ENCODE assay signal across 17 cellular contexts in genomic region chrX:107773906-107774435, GRCh38. TPM values are rescaled to one million over a fixed set of nuclear protein-coding genes. Genes with fewer than 3 reads are reported as not detected.
DNase-seq lines count a peak whose midpoint lies in the region; ATAC-seq, FAIRE-seq and TF ChIP-seq lines count a peak whose summit lies in the region.
"Had no signal": no experiment of that assay in that cellular context is flagged by ENCODE, and none has a peak within 500 bp of the region (broad histone marks: within the 10 kb centered on the region; RNA-seq: fewer than 3 reads in every experiment).

No MANE protein-coding gene starts in this region.

- H3K56ac ChIP-seq in H1 (replicated peaks; ENCODE audit: insufficient read length, low read depth, low read length), result no peak overlapping the region

- peaks cover 4% of the 10 kb centered on the region; the same call in 1 of the 2 replicates for H3K23me2 ChIP-seq in H1 (ENCODE audit: low read depth, low read length)

- no peaks in the 10 kb centered on the region for H3K79me2 ChIP-seq in H1 (ENCODE audit: control insufficient read depth in 1 of 2, insufficient read depth in 2 of 2, low read length in 2 of 2)

- H3K36me3 ChIP-seq in H1 (ENCODE audit: control insufficient read depth in 2 of 4, insufficient read depth in 4 of 4, low read length in 3 of 4), result no peaks in the 10 kb centered on the region
- no peaks in the 10 kb centered on the region for H3K36me3 ChIP-seq in thymus (ENCODE audit: control insufficient read depth, insufficient read depth)

- CTCF ChIA-PET in RWPE1 (lab: Yijun Ruan, JAX), result no interaction called here
- CTCF ChIA-PET in H1 (lab: Charles Lee; ENCODE audit: partially characterized antibody), result interaction anchor here (1.5 to 10.8 kb wide), 6 partner anchors 16 to 112 kb away, joined by 4 to 209 read pairs (median 14); no protein-coding TSS in a partner anchor

- 33% methylated on average over 8 of the region's 9 CpGs; no CpG with 5 or more reads in 1 of the 2 experiments for WGBS in H1 (ENCODE audit: extremely low coverage in 1 of 2, insufficient coverage in 1 of 2, insufficient read length in 1 of 2, insufficient replicate concordance in 2 of 2, low coverage in 1 of 2, low lambda C conversion rate in 2 of 2, missing lambda C conversion rate in 1 of 2), 2 experiments
- 97% methylated on average over 9 of the region's 9 CpGs for WGBS in thymus

- H3K4me3 ChIP-seq in H1 (ENCODE audit: extremely low read depth in 1 of 4, insufficient read depth in 2 of 4, low read depth in 3 of 4, low read length in 4 of 4), result peak overlapping the region in 1 of 4 experiments; percentile 35; a peak in 1 of 8 replicates
- peak overlapping the region; percentile 66 for H3K4me3 ChIP-seq in thymus (ENCODE audit: low read length)

- TF ChIP-seq POLR2A in H1 (IDR thresholded peaks at IDR 0.05; ENCODE audit: control extremely low read depth in 1 of 2, low read depth in 2 of 2, low read length in 2 of 2), result no peak

- H4K8ac ChIP-seq in H1 (ENCODE audit: extremely low read depth, insufficient read depth, low read length), result no peak overlapping the region

- no peak overlapping the region for H2AFZ ChIP-seq in H1 (ENCODE audit: low read length)

- FAIRE-seq in H1 (lab: Jason Lieb, UNC), result no peak

- H2BK5ac ChIP-seq in H1 (ENCODE audit: low read depth, low read length), result no peak overlapping the region

- peak overlapping the region; percentile 13 to 44; a peak in 1 of 4 replicates for H3K4me2 ChIP-seq in H1 (ENCODE audit: insufficient read depth in 1 of 2, low read depth in 2 of 2, low read length in 2 of 2)

- POLR2A ChIA-PET in RWPE1 (lab: Yijun Ruan, JAX; ENCODE audit: low non-redundant PET) (no interaction called here), H1 (lab: Charles Lee; ENCODE audit: partially characterized antibody) (interaction anchor here (1.1 to 3.1 kb wide), 3 partner anchors 23 to 121 kb away, joined by 3 to 21 read pairs (median 4); no protein-coding TSS in a partner anchor)
- POLR2A ChIA-PET in naive thymus-derived CD8-positive, alpha-beta T cell (lab: Charles Lee), result interaction anchor here (1.7 to 4.6 kb wide), 6 partner anchors 33 to 145 kb away, joined by 7 to 90 read pairs (median 38); partner anchors contain the start of gene PRPS1

- H3K27ac Mint-ChIP-seq in naive thymus-derived CD8-positive, alpha-beta T cell, result peak overlapping the region in 9 of 10 donors; percentile 23 to 96 (median 69)
- H3K27ac Mint-ChIP-seq: activated T-helper 2 cell treated with anti-CD3 and anti-CD28 coated beads, Interferon-gamma antibody, Interleukin-2, Interleukin-4, amounts not matched to agents 10 μg/mL and 5 μg/mL and 100 μg/mL, durations not matched to agents 14 hours and 24 hours and 36 hours; stimulated activated naive CD8-positive, alpha-beta T cell treated with anti-CD3 and anti-CD28 coated beads, Interleukin-15, amount 100 ng/mL, for 72 hours had no signal

- H4K91ac ChIP-seq in H1 (replicated peaks; ENCODE audit: insufficient read length, low read length), result no peak overlapping the region

- peaks cover 0 to 10% (median 8%) of the 10 kb centered on the region in 4 experiments for H3K4me1 ChIP-seq in H1 (replicated peaks in 1 of 4; ENCODE audit: control insufficient read depth in 3 of 4, insufficient read depth in 4 of 4, low read length in 3 of 4)
- H3K4me1 ChIP-seq in thymus (ENCODE audit: control insufficient read depth, insufficient read depth, low read length), result no peaks in the 10 kb centered on the region
- H3K4me1 ChIP-seq: Caco-2 had no signal

- H3K27ac ChIP-seq in RWPE1, result peak overlapping the region; percentile 95
- H3K27ac ChIP-seq in H1 (ENCODE audit: low read depth, low read length), result no peak overlapping the region
- H3K27ac ChIP-seq in thymus (ENCODE audit: low read depth), result no peak overlapping the region

- no peaks in the 10 kb centered on the region for H3K79me1 ChIP-seq in H1 (ENCODE audit: low read depth, low read length)

- H3K9ac ChIP-seq in H1 (replicated peaks in 1 of 4; ENCODE audit: extremely low read depth in 1 of 4, low read depth in 3 of 4, low read length in 3 of 4), result no peak overlapping the region

- H2AK5ac ChIP-seq in H1 (ENCODE audit: low read depth, low read length), result no peak overlapping the region

- 0 out of 2 replicates have a peak overlapping the region, but pooled peaks have one; percentile 33 for H2BK12ac ChIP-seq in H1 (ENCODE audit: low read depth, low read length)

- H4K5ac ChIP-seq in H1 (ENCODE audit: insufficient read length, low read depth, low read length), result no peak overlapping the region

- H2BK120ac ChIP-seq in H1 (replicated peaks; ENCODE audit: low read depth, low read length), result no peak overlapping the region

- H3K23ac ChIP-seq in H1 (ENCODE audit: insufficient read length), result no peak overlapping the region

- H3K4me1 Mint-ChIP-seq in naive thymus-derived CD8-positive, alpha-beta T cell, result peaks cover 15 to 43% (median 26%) of the 10 kb centered on the region in 4 donors

- H3K27me3 ChIP-seq in H1 (replicated peaks in 1 of 4; ENCODE audit: control insufficient read depth in 3 of 4, extremely low read depth in 1 of 4, insufficient read depth in 3 of 4, low read length in 3 of 4) (peaks cover 20 to 39% (median 32%) of the 10 kb centered on the region in 4 experiments), thymus (ENCODE audit: control insufficient read depth, insufficient read depth) (no peaks in the 10 kb centered on the region)

- H4K20me1 ChIP-seq in H1 (replicated peaks in 1 of 2; ENCODE audit: control insufficient read depth in 1 of 2, insufficient read depth in 2 of 2, low read length in 2 of 2), result no peaks in the 10 kb centered on the region

- H2BK15ac ChIP-seq in H1 (ENCODE audit: low read length), result no peak overlapping the region

- H3K36me3 Mint-ChIP-seq in naive thymus-derived CD8-positive, alpha-beta T cell, result peaks cover 0 to 15% (median 0%) of the 10 kb centered on the region in 3 donors

- TF ChIP-seq RAD21 in H1 (IDR thresholded peaks at IDR 0.05 in 1 of 2, conservative IDR thresholded peaks at IDR 0.05 in 1 of 2; ENCODE audit: low read depth in 2 of 2, low read length in 2 of 2), result no peak

- H3K4me3 Mint-ChIP-seq in naive thymus-derived CD8-positive, alpha-beta T cell, result peak overlapping the region in 9 of 10 donors; percentile 52 to 96 (median 88)

- H3K9me3 ChIP-seq in H1 (ENCODE audit: insufficient read depth in 2 of 2, low read depth in 1 of 2, low read length in 1 of 2) (no peaks in the 10 kb centered on the region), thymus (ENCODE audit: control insufficient read depth) (no peaks in the 10 kb centered on the region)
- H3K9me3 ChIP-seq: Caco-2 had no signal

- H3K9me3 Mint-ChIP-seq in naive thymus-derived CD8-positive, alpha-beta T cell, result no peaks in the 10 kb centered on the region
- H3K9me3 Mint-ChIP-seq: activated T-helper 2 cell treated with anti-CD3 and anti-CD28 coated beads, Interferon-gamma antibody, Interleukin-2, Interleukin-4, amounts not matched to agents 10 μg/mL and 5 μg/mL and 100 μg/mL, durations not matched to agents 14 hours and 24 hours and 36 hours; stimulated activated naive CD8-positive, alpha-beta T cell treated with anti-CD3 and anti-CD28 coated beads, Interleukin-15, amount 100 ng/mL, for 72 hours had no signal

- DNase-seq in RWPE1 (ENCODE audit: low spot score), result no peak
- no peak for DNase-seq in H1 (ENCODE audit: low read depth in 1 of 2, low spot score in 2 of 2)
- DNase-seq in naive thymus-derived CD8-positive, alpha-beta T cell, result no peak
- no peak for DNase-seq in SW 1271 (lab: John Stamatoyannopoulos, UW)
- DNase-seq in stimulated activated CD4-positive, alpha-beta T cell treated with anti-CD3 and anti-CD28 coated beads, Interleukin-4, amount 100 ng/mL, for 24 hours, result no peak
- DNase-seq: activated CD4-positive, alpha-beta T cell treated with anti-CD3 and anti-CD28 coated beads for 48 hours; Caco-2; cerebellar nuclear complex; foreskin fibroblast; NCI-H2081 treated with DMSO at 0.1 percent for 48 hours; NK-92 treated with Interleukin-12 subunit alpha and Interleukin-12 subunit beta, amount 100 ng/mL, for 24 hours; stimulated activated naive CD8-positive, alpha-beta T cell treated with anti-CD3 and anti-CD28 coated beads, Interleukin-15, amount 100 ng/mL, for 72 hours had no signal

- no peak overlapping the region for H3K18ac ChIP-seq in H1 (ENCODE audit: extremely low read depth, low read length)

- TF ChIP-seq CTCF in RWPE1 (conservative IDR thresholded peaks at IDR 0.05; ENCODE audit: low read depth), result no peak
- TF ChIP-seq CTCF in H1 (IDR thresholded peaks at IDR 0.05; ENCODE audit: control extremely low read depth in 1 of 3, insufficient read depth in 1 of 3, low read depth in 1 of 3, low read length in 3 of 3), result no peak

- ATAC-seq in naive thymus-derived CD8-positive, alpha-beta T cell, result no peak
- ATAC-seq in HG02798 (IDR thresholded peaks at IDR 0.05; ENCODE audit: poor library complexity, unreplicated experiment), result no peak
- ATAC-seq: stimulated activated naive CD8-positive, alpha-beta T cell treated with anti-CD3 and anti-CD28 coated beads, Interleukin-15, amount 100 ng/mL, for 72 hours had no signal

- TF ChIP-seq EP300 in H1 (IDR thresholded peaks at IDR 0.05; ENCODE audit: borderline replicate concordance in 1 of 2, low read depth in 2 of 2, low read length in 2 of 2), result no peak

- no peak overlapping the region for H3K14ac ChIP-seq in H1 (ENCODE audit: insufficient read length)

- no peaks in the 10 kb centered on the region for H3K27me3 Mint-ChIP-seq in naive thymus-derived CD8-positive, alpha-beta T cell
- H3K27me3 Mint-ChIP-seq: stimulated activated naive CD8-positive, alpha-beta T cell treated with anti-CD3 and anti-CD28 coated beads, Interleukin-15, amount 100 ng/mL, for 72 hours had no signal

- no peak overlapping the region for H2BK20ac ChIP-seq in H1 (ENCODE audit: low read length)

- no peak overlapping the region for H3K4ac ChIP-seq in H1 (replicated peaks; ENCODE audit: insufficient read length, low read depth, low read length)

RNA-seq across cellular contexts. Expression of gene TSC22D3, which starts 1.6 kb away (rescaled TPM):
- total RNA-seq in H1 (2021; fragmentation: NEBNext Ultra II Directional; extraction: Animal tissue kit (Norgen Biotek cat#: 25700)), result 7.6 TPM in 2 replicates
- polyA plus RNA-seq in H1 (2011; rRNA removed) (12.9 and 19.1 TPM in 2 replicates), thymus (873 TPM)
- polyA plus RNA-seq in H1 (2011; cell fraction: cytosol; rRNA removed), result 24.8 TPM
- 38.1 TPM for polyA plus RNA-seq in H1 (2011; cell fraction: nucleus; rRNA removed)
- polyA plus RNA-seq in H1 (2012, experiment 1 of 2), result 7.3 to 10.6 TPM (median 8.5 TPM) in 4 replicates
- polyA plus RNA-seq in H1 (2012, experiment 2 of 2), result 4.2 TPM
- 7.2 TPM for polyA plus RNA-seq in H1 (2013, experiment 1 of 2)
- 7.5 TPM for polyA plus RNA-seq in H1 (2013, experiment 2 of 2)
- polyA minus RNA-seq in H1 (2011; rRNA and poly(A)+ RNA removed), result 8.6 and 11.4 TPM in 2 replicates
- 11.3 TPM for polyA minus RNA-seq in H1 (2011; cell fraction: cytosol; rRNA and poly(A)+ RNA removed)
- polyA minus RNA-seq in H1 (2011; cell fraction: nucleus; rRNA and poly(A)+ RNA removed), result 26.9 TPM
- total RNA-seq in naive thymus-derived CD8-positive, alpha-beta T cell, result 100 to 1,000 TPM; 196 to 214 TPM
- 100 to 1,000 TPM; 437 to 997 (median 737) TPM for polyA plus RNA-seq in naive thymus-derived CD8-positive, alpha-beta T cell

RNA-seq across cellular contexts. Expression of gene NCBP2L, which starts 3.6 kb away (rescaled TPM):
- not detected in 2 replicates for total RNA-seq in H1 (2021; fragmentation: NEBNext Ultra II Directional; extraction: Animal tissue kit (Norgen Biotek cat#: 25700))
- polyA plus RNA-seq in H1 (2011; rRNA removed) (not detected in 2 replicates), thymus (0.21 TPM)
- polyA plus RNA-seq in H1 (2011; cell fraction: cytosol; rRNA removed), result not detected
- not detected for polyA plus RNA-seq in H1 (2011; cell fraction: nucleus; rRNA removed)
- not detected in 4 replicates for polyA plus RNA-seq in H1 (2012, experiment 1 of 2)
- polyA plus RNA-seq in H1 (2012, experiment 2 of 2), result not detected
- polyA plus RNA-seq in H1 (2013, experiment 1 of 2), result not detected
- polyA plus RNA-seq in H1 (2013, experiment 2 of 2), result not detected
- not detected in 2 replicates for polyA minus RNA-seq in H1 (2011; rRNA and poly(A)+ RNA removed)
- polyA minus RNA-seq in H1 (2011; cell fraction: cytosol; rRNA and poly(A)+ RNA removed), result not detected
- not detected for polyA minus RNA-seq in H1 (2011; cell fraction: nucleus; rRNA and poly(A)+ RNA removed)
- not detected for total RNA-seq in naive thymus-derived CD8-positive, alpha-beta T cell
- under 1 TPM in 2 of 3 donors, not detected in 1; 0.17 to 0.21 TPM for polyA plus RNA-seq in naive thymus-derived CD8-positive, alpha-beta T cell
- total RNA-seq: activated T-helper 2 cell treated with anti-CD3 and anti-CD28 coated beads, Interferon-gamma antibody, Interleukin-2, Interleukin-4, amounts not matched to agents 10 μg/mL and 5 μg/mL and 100 μg/mL, durations not matched to agents 14 hours and 24 hours and 36 hours; Caco-2; kidney epithelial cell; osteoblast had no signal

RNA-seq across cellular contexts. Expression of gene MID2, which starts 51.7 kb away (rescaled TPM):
- 1.6 and 1.7 TPM in 2 replicates for total RNA-seq in H1 (2021; fragmentation: NEBNext Ultra II Directional; extraction: Animal tissue kit (Norgen Biotek cat#: 25700))
- polyA plus RNA-seq in H1 (2011; rRNA removed), result 0.98 and 1.3 TPM in 2 replicates
- polyA plus RNA-seq in H1 (2011; cell fraction: cytosol; rRNA removed), result 0.90 TPM
- 1.5 TPM for polyA plus RNA-seq in H1 (2011; cell fraction: nucleus; rRNA removed)
- polyA plus RNA-seq in H1 (2012, experiment 1 of 2), result 0.66 to 1.5 TPM (median 1.0 TPM) in 4 replicates
- polyA plus RNA-seq in H1 (2012, experiment 2 of 2), result 0.25 TPM
- polyA plus RNA-seq in H1 (2013, experiment 1 of 2), result 0.59 TPM
- 0.53 TPM for polyA plus RNA-seq in H1 (2013, experiment 2 of 2)
- 5.5 and 9.0 TPM in 2 replicates for polyA minus RNA-seq in H1 (2011; rRNA and poly(A)+ RNA removed)
- 2.6 TPM for polyA minus RNA-seq in H1 (2011; cell fraction: cytosol; rRNA and poly(A)+ RNA removed)
- polyA minus RNA-seq in H1 (2011; cell fraction: nucleus; rRNA and poly(A)+ RNA removed), result 5.0 TPM
- total RNA-seq in naive thymus-derived CD8-positive, alpha-beta T cell, result 10 to 100 TPM; 19.3 to 20.5 TPM
- 10 to 100 TPM in 1 of 3 donors, 1 to 10 TPM in 2; 5.8 to 12.3 (median 7.1) TPM for polyA plus RNA-seq in naive thymus-derived CD8-positive, alpha-beta T cell
- 1.4 TPM for polyA plus RNA-seq in thymus

Comparison
In these comparisons a context has a peak if more than half of its experiments do, and no peak if none do; other contexts are left out.
1. RNA of gene TSC22D3, which starts 1.6 kb away (polyA plus RNA-seq): 873 TPM in thymus (single experiment) and 437 to 997 TPM in naive thymus-derived CD8-positive, alpha-beta T cell; 4.2 to 38.1 TPM in H1; every median in the first group is over 10 times any median in the second.